In genomic region chr4:175536852-175537453, GRCh38 we compare ENCODE assay signal across 8 cellular contexts.
DNase-seq lines count a peak whose midpoint lies in the region; ATAC-seq and TF ChIP-seq lines count a peak whose summit lies in the region.

No MANE protein-coding gene starts in this region.

- H3K4me3 Mint-ChIP-seq in progenitor cell of endocrine pancreas (ENCODE audit: low read depth), result no peak overlapping the region

- DNase-seq in left ventricle myocardium inferior (no peak), left ventricle myocardium superior (no peak), OCI-M2 (lab: John Stamatoyannopoulos, UW; ENCODE audit: unreplicated experiment) (peak; percentile 50), epithelial cell of proximal tubule (ENCODE audit: low read depth) (peak; percentile 33), progenitor cell of endocrine pancreas (ENCODE audit: low spot score, unreplicated experiment) (no peak), stomach (no peak)
- DNase-seq in stimulated activated CD8-positive, alpha-beta memory T cell treated with anti-CD3 and anti-CD28 coated beads, Interleukin-4, amount 100 ng/mL, for 48 hours, result no peak

- intact Hi-C loops in left ventricle myocardium inferior (cut with micrococcal nuclease), result loop anchor here (5.0 kb wide), 1 partner anchor 775 kb away; no protein-coding TSS in a partner anchor
- intact Hi-C loops in left ventricle myocardium superior (cut with micrococcal nuclease), result loop anchor here (5.0 kb wide), 1 partner anchor 775 kb away; no protein-coding TSS in a partner anchor
- intact Hi-C loops in stomach (cut with DNase I; ENCODE audit: low total_unique reads), result loop anchor here (10.0 kb wide), 1 partner anchor 772 kb away; no protein-coding TSS in a partner anchor

- no peaks in the 10 kb centered on the region for H3K4me1 Mint-ChIP-seq in progenitor cell of endocrine pancreas (ENCODE audit: low read depth)

- H3K36me3 ChIP-seq in left ventricle myocardium inferior, result no peaks in the 10 kb centered on the region
- H3K36me3 ChIP-seq in stomach, result no peaks in the 10 kb centered on the region

- H3K36me3 Mint-ChIP-seq in progenitor cell of endocrine pancreas (ENCODE audit: insufficient read depth), result no peaks in the 10 kb centered on the region

- WGBS in stomach, 5 donors, result 29 to 32% (median 30%) methylated on average over 6 of the region's 6 CpGs

- peaks cover 4% of the 10 kb centered on the region for H3K9me3 Mint-ChIP-seq in progenitor cell of endocrine pancreas (ENCODE audit: low read depth)

- H3K27ac Mint-ChIP-seq in progenitor cell of endocrine pancreas, result no peak overlapping the region

- TF ChIP-seq CTCF in left ventricle myocardium inferior (IDR thresholded peaks at IDR 0.05; ENCODE audit: borderline replicate concordance) (peak; percentile 56), epithelial cell of proximal tubule (conservative IDR thresholded peaks at IDR 0.05; ENCODE audit: low read depth, low read length) (peak; percentile 64), progenitor cell of endocrine pancreas (IDR thresholded peaks at IDR 0.05; ENCODE audit: unreplicated experiment) (peak; percentile 80), stomach (IDR thresholded peaks at IDR 0.05) (peak in 2 of 7 experiments; percentile 16 to 34)

- H3K9me3 ChIP-seq in left ventricle myocardium inferior (replicated peaks) (peaks cover 13% of the 10 kb centered on the region), stomach (peaks cover 0 to 7% (median 4%) of the 10 kb centered on the region in 4 donors)

- TF ChIP-seq POLR2A in stomach (IDR thresholded peaks at IDR 0.05), result no peak

- H3K4me1 ChIP-seq in left ventricle myocardium inferior, result no peaks in the 10 kb centered on the region
- H3K4me1 ChIP-seq in stomach, result peaks cover 0 to 4% (median 0%) of the 10 kb centered on the region in 4 donors

- no peaks in the 10 kb centered on the region for H3K27me3 ChIP-seq in left ventricle myocardium inferior (ENCODE audit: low read depth)
- H3K27me3 ChIP-seq in stomach, result no peaks in the 10 kb centered on the region

- ATAC-seq in left ventricle myocardium superior (no peak), HG03442 (IDR thresholded peaks at IDR 0.05; ENCODE audit: unreplicated experiment) (peak; percentile 69)

- TF ChIP-seq EP300 in stomach (IDR thresholded peaks at IDR 0.05), result no peak

- no peak overlapping the region for H3K27ac ChIP-seq in left ventricle myocardium inferior (replicated peaks)
- no peak overlapping the region for H3K27ac ChIP-seq in stomach

- no peaks in the 10 kb centered on the region for H3K27me3 Mint-ChIP-seq in progenitor cell of endocrine pancreas

- no peak overlapping the region for H3K4me3 ChIP-seq in left ventricle myocardium inferior
- H3K4me3 ChIP-seq in epithelial cell of proximal tubule (ENCODE audit: low read depth, low read length), result no peak overlapping the region
- H3K4me3 ChIP-seq in stomach, result no peak overlapping the region

Comparison
In these comparisons a context has a peak if more than half of its experiments do, and no peak if none do; other contexts are left out.
1. DNase-seq: peak in OCI-M2 (single experiment) and epithelial cell of proximal tubule (single experiment); none in left ventricle myocardium inferior (single experiment), left ventricle myocardium superior (single experiment), progenitor cell of endocrine pancreas (single experiment), stimulated activated CD8-positive, alpha-beta memory T cell treated with anti-CD3 and anti-CD28 coated beads, Interleukin-4, amount 100 ng/mL, for 48 hours (single experiment) and stomach (single experiment).